In the genomic region with DNA sequence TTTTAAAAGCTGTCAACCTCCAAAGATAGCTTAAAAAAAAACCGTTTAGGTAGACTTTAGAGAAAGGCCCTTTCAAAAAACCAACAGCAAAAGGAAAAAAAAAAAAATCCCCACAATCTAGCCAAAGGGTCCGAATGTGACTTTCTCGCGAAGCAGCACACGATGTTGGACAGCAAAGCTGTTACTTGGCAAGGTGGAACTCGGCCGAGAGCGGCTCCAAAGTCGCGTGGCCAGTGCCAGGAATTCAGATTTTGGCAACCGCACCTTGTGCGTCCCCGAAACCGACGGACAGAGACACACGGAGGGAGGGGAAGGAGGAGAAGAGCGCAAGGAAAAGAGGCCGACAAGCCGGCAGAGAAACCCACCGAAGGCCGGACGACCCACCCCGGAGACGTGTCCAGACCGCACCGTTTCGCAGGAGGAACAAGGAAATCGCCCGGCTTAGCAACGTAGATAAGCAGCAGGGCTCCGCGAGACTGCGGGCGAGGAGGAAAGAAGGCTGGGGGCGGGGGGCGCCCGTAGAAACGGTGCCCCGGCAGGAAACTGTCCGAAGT, we compare ENCODE assay signal across 1 cellular context.
TF ChIP-seq lines count a peak whose summit lies in the region.

No MANE protein-coding gene starts in this region.

TF ChIP-seq in K562, 482 proteins besides CTCF, POLR2A, EP300 and RAD21 (continued from another document and continues in another):
- TF ChIP-seq GTF2F1 (IDR thresholded peaks at IDR 0.05; ENCODE audit: low read depth, low read length) (peak; percentile 75; the same call in 1 of the 2 replicates), PML (IDR thresholded peaks at IDR 0.05; ENCODE audit: low read length) (peak; percentile 66; the same call in 1 of the 2 replicates), MLLT1 (IDR thresholded peaks at IDR 0.05) (peak; percentile 69 to 90; a peak in 3 of 4 replicates), RBM39 (optimal IDR thresholded peaks at IDR 0.05; ENCODE audit: low read depth, low read length) (no peak), HDGF (IDR thresholded peaks at IDR 0.05) (no peak), SRF (CRISPR knock-in tag; IDR thresholded peaks at IDR 0.05) (no peak), FOXK1 (CRISPR knock-in tag; IDR thresholded peaks at IDR 0.05; ENCODE audit: borderline replicate concordance) (no peak), ZBTB8A (IDR thresholded peaks at IDR 0.05; ENCODE audit: partially characterized antibody) (no peak), RFX5 (IDR thresholded peaks at IDR 0.05; ENCODE audit: low read depth, low read length) (no peak), SMAD3 (CRISPR knock-in tag; conservative IDR thresholded peaks at IDR 0.05) (no peak), TCF7 (IDR thresholded peaks at IDR 0.05; ENCODE audit: borderline replicate concordance) (no peak), ZNF444 (CRISPR knock-in tag; IDR thresholded peaks at IDR 0.05) (no peak), L3MBTL2 (IDR thresholded peaks at IDR 0.05) (peak; percentile 77), KDM1A (IDR thresholded peaks at IDR 0.05) (peak in 1 of 2 experiments; percentile 48; a peak in 1 of 4 replicates), HNRNPK (IDR thresholded peaks at IDR 0.05; ENCODE audit: low read depth, low read length, poor library complexity, severe bottlenecking) (no peak), NR3C1 (CRISPR knock-in tag; IDR thresholded peaks at IDR 0.05) (no peak), PHF20 (IDR thresholded peaks at IDR 0.05; ENCODE audit: partially characterized antibody) (peak; percentile 39), PHB2 (IDR thresholded peaks at IDR 0.05; ENCODE audit: low read depth) (no peak), SPI1 (IDR thresholded peaks at IDR 0.05; ENCODE audit: borderline replicate concordance, low read depth, low read length) (0 out of 2 replicates have a peak, but pooled peaks have one; percentile 14), PCBP2 (IDR thresholded peaks at IDR 0.05; ENCODE audit: low read depth, low read length, poor library complexity, severe bottlenecking) (no peak), ZNF174 (CRISPR knock-in tag; IDR thresholded peaks at IDR 0.05) (no peak), ELF4 (CRISPR knock-in tag; IDR thresholded peaks at IDR 0.05) (no peak), RFX1 (IDR thresholded peaks at IDR 0.05) (peak; percentile 39), ZC3H11A (IDR thresholded peaks at IDR 0.05; ENCODE audit: low read depth, low read length) (no peak), PURB (CRISPR knock-in tag; IDR thresholded peaks at IDR 0.05; ENCODE audit: low read depth) (no peak), CSDE1 (IDR thresholded peaks at IDR 0.05) (no peak), NFIC (IDR thresholded peaks at IDR 0.05) (peak; percentile 66), ZNF263 (CRISPR knock-in tag; IDR thresholded peaks at IDR 0.05; ENCODE audit: borderline replicate concordance) (no peak), RB1 (IDR thresholded peaks at IDR 0.05; ENCODE audit: low read depth) (peak; percentile 49), CTBP1 (IDR thresholded peaks at IDR 0.05; ENCODE audit: borderline replicate concordance) (peak; percentile 57; the same call in 1 of the 2 replicates), E2F6 (IDR thresholded peaks at IDR 0.05; ENCODE audit: borderline replicate concordance in 1 of 2, extremely low read depth in 1 of 2, insufficient read depth in 1 of 2, insufficient read length in 1 of 2, low read depth in 1 of 2, low read length in 1 of 2, poor library complexity in 1 of 2, severe bottlenecking in 1 of 2) (no peak), PYGO2 (tag; IDR thresholded peaks at IDR 0.05) (no peak), PHB (CRISPR knock-in tag; IDR thresholded peaks at IDR 0.05) (no peak), ELF1 (tag; IDR thresholded peaks at IDR 0.05) (peak; percentile 75), ZNF696 (CRISPR knock-in tag; conservative IDR thresholded peaks at IDR 0.05) (no peak), REST (CRISPR knock-in tag; IDR thresholded peaks at IDR 0.05; ENCODE audit: low read depth) (no peak), MAZ (CRISPR knock-in tag; conservative IDR thresholded peaks at IDR 0.05 in 1 of 2, IDR thresholded peaks at IDR 0.05 in 1 of 2) (peak in 1 of 2 experiments; percentile 78; a peak in 2 of 4 replicates), STAT5A (IDR thresholded peaks at IDR 0.05; ENCODE audit: borderline replicate concordance, low read length) (no peak), ARID1B (IDR thresholded peaks at IDR 0.05) (peak; percentile 62), XRCC4 (IDR thresholded peaks at IDR 0.05; ENCODE audit: extremely low read depth, insufficient read depth, insufficient read length) (no peak), ZFP1 (CRISPR knock-in tag; IDR thresholded peaks at IDR 0.05) (no peak), ZNF354B (CRISPR knock-in tag; IDR thresholded peaks at IDR 0.05) (no peak), KLF1 (tag; IDR thresholded peaks at IDR 0.05) (no peak), MIER1 (IDR thresholded peaks at IDR 0.05; ENCODE audit: low read depth) (peak; percentile 41; the same call in 1 of the 2 replicates), CREB3 (tag; conservative IDR thresholded peaks at IDR 0.05; ENCODE audit: low read depth) (no peak), TCF3 (CRISPR knock-in tag; IDR thresholded peaks at IDR 0.05) (0 out of 2 replicates have a peak, but pooled peaks have one; percentile 29), TAF1 (IDR thresholded peaks at IDR 0.05; ENCODE audit: control insufficient read depth, extremely low read depth, insufficient read depth, low read length, severe bottlenecking) (peak; percentile 77), ARID2 (IDR thresholded peaks at IDR 0.05) (0 out of 2 replicates have a peak, but pooled peaks have one; percentile 49), ZNF589 (CRISPR knock-in tag; IDR thresholded peaks at IDR 0.05; ENCODE audit: low read depth) (no peak), ATF1 (CRISPR knock-in tag; IDR thresholded peaks at IDR 0.05) (no peak), ATF1 (tag; IDR thresholded peaks at IDR 0.05) (peak; percentile 64; the same call in 1 of the 2 replicates), ELK1 (CRISPR knock-in tag; IDR thresholded peaks at IDR 0.05) (no peak), SREBF2 (CRISPR knock-in tag; IDR thresholded peaks at IDR 0.05) (no peak), TFE3 (CRISPR knock-in tag; IDR thresholded peaks at IDR 0.05) (no peak), ZNF561 (CRISPR knock-in tag; conservative IDR thresholded peaks at IDR 0.05) (no peak), KAT8 (IDR thresholded peaks at IDR 0.05; ENCODE audit: low read depth) (no peak), PHF8 (IDR thresholded peaks at IDR 0.05; ENCODE audit: borderline replicate concordance, low read length) (peak; percentile 58), CEBPB (tag; IDR thresholded peaks at IDR 0.05) (no peak), CXXC5 (CRISPR knock-in tag; IDR thresholded peaks at IDR 0.05) (peak; percentile 87), KHSRP (IDR thresholded peaks at IDR 0.05) (no peak), IRF2 (CRISPR knock-in tag; IDR thresholded peaks at IDR 0.05) (no peak), HLTF (IDR thresholded peaks at IDR 0.05) (no peak)
- TF ChIP-seq, protein P1, sequence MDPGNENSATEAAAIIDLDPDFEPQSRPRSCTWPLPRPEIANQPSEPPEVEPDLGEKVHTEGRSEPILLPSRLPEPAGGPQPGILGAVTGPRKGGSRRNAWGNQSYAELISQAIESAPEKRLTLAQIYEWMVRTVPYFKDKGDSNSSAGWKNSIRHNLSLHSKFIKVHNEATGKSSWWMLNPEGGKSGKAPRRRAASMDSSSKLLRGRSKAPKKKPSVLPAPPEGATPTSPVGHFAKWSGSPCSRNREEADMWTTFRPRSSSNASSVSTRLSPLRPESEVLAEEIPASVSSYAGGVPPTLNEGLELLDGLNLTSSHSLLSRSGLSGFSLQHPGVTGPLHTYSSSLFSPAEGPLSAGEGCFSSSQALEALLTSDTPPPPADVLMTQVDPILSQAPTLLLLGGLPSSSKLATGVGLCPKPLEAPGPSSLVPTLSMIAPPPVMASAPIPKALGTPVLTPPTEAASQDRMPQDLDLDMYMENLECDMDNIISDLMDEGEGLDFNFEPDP (CRISPR knock-in tag; IDR thresholded peaks at IDR 0.05): no peak
- TF ChIP-seq, protein P2, sequence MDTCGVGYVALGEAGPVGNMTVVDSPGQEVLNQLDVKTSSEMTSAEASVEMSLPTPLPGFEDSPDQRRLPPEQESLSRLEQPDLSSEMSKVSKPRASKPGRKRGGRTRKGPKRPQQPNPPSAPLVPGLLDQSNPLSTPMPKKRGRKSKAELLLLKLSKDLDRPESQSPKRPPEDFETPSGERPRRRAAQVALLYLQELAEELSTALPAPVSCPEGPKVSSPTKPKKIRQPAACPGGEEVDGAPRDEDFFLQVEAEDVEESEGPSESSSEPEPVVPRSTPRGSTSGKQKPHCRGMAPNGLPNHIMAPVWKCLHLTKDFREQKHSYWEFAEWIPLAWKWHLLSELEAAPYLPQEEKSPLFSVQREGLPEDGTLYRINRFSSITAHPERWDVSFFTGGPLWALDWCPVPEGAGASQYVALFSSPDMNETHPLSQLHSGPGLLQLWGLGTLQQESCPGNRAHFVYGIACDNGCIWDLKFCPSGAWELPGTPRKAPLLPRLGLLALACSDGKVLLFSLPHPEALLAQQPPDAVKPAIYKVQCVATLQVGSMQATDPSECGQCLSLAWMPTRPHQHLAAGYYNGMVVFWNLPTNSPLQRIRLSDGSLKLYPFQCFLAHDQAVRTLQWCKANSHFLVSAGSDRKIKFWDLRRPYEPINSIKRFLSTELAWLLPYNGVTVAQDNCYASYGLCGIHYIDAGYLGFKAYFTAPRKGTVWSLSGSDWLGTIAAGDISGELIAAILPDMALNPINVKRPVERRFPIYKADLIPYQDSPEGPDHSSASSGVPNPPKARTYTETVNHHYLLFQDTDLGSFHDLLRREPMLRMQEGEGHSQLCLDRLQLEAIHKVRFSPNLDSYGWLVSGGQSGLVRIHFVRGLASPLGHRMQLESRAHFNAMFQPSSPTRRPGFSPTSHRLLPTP (IDR thresholded peaks at IDR 0.05; ENCODE audit: borderline replicate concordance, extremely low read depth, insufficient read length): no peak
